24 cellular contexts compared by ENCODE assay signal in the genomic region with DNA sequence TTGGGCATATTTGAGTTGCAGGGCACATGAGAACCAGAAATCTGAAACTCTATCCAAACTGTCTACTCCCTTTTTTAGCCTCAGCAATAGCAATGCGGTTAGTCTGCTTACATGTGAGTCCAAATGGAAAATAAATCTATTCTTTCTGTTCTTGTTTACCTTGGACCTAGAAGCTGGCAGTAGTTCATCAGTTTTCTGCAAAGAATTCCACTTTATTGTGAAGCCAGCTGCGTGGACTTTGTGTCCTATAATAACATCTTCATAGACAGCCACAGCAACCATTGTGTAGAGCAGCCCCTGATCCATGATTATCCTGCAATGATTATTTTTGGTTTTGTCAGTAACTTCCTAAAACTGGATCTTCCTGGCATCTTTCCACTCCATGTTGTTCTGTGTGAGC.
DNase-seq lines count a peak whose midpoint lies in the region; ATAC-seq, FAIRE-seq and TF ChIP-seq lines count a peak whose summit lies in the region.
"Had no signal": no experiment of that assay in that cellular context is flagged by ENCODE, and none has a peak within 500 bp of the region (broad histone marks: within the 10 kb centered on the region; RNA-seq: fewer than 3 reads in every experiment).

No MANE protein-coding gene starts in this region.

- H3K36me3 Mint-ChIP-seq in astrocyte (ENCODE audit: low read depth, unreplicated experiment) = no peaks in the 10 kb centered on the region
- H3K36me3 Mint-ChIP-seq in GM23338 (ENCODE audit: low read depth) = peaks cover 7% of the 10 kb centered on the region
- H3K36me3 Mint-ChIP-seq: activated CD4-positive, alpha-beta memory T cell treated with anti-CD3 and anti-CD28 coated beads for 36 hours; stimulated activated effector memory CD8-positive, alpha-beta T cell treated with anti-CD3 and anti-CD28 coated beads, Interleukin-12 subunit alpha, Interleukin-12 subunit beta, amount 100 ng/mL, for 72 hours had no signal

- H3K9me3 ChIP-seq in astrocyte (ENCODE audit: insufficient read depth, low read depth, low read length) = no peaks in the 10 kb centered on the region
- no peaks in the 10 kb centered on the region for H3K9me3 ChIP-seq in hepatocyte (ENCODE audit: low read depth)
- no peaks in the 10 kb centered on the region for H3K9me3 ChIP-seq in mesenchymal stem cell (ENCODE audit: control insufficient read depth, low read length)
- H3K9me3 ChIP-seq: SK-N-SH, thoracic aorta had no signal

- no peak overlapping the region for H2BK12ac ChIP-seq in mesenchymal stem cell (ENCODE audit: low read length in 2 of 2)

- H2AFZ ChIP-seq in astrocyte (ENCODE audit: low read depth, low read length) (no peak overlapping the region), hepatocyte (no peak overlapping the region), GM23338 (no peak overlapping the region), mesenchymal stem cell (ENCODE audit: low read depth, low read length) (no peak overlapping the region)

- no peak overlapping the region for H2AK5ac ChIP-seq in mesenchymal stem cell (ENCODE audit: low read length, severe bottlenecking)

- H2BK5ac ChIP-seq in mesenchymal stem cell (ENCODE audit: low read depth, low read length, poor library complexity, severe bottlenecking) = no peak overlapping the region

- H3K36me3 ChIP-seq in astrocyte (ENCODE audit: insufficient read depth, low read length) (no peaks in the 10 kb centered on the region), hepatocyte (replicated peaks; ENCODE audit: insufficient read depth, low read depth) (no peaks in the 10 kb centered on the region), GM23338 (ENCODE audit: insufficient read depth) (no peaks in the 10 kb centered on the region), mesenchymal stem cell (ENCODE audit: control insufficient read depth in 1 of 2, insufficient read depth in 2 of 2, low read depth in 1 of 2, low read length in 2 of 2) (no peaks in the 10 kb centered on the region)
- H3K36me3 ChIP-seq: thoracic aorta had no signal

- FAIRE-seq in astrocyte (lab: Jason Lieb, UNC) = no peak
- FAIRE-seq: colon had no signal

- no peaks in the 10 kb centered on the region for H3K4me1 ChIP-seq in astrocyte (ENCODE audit: insufficient read depth, low read length)
- H3K4me1 ChIP-seq in hepatocyte (ENCODE audit: insufficient read depth) = no peaks in the 10 kb centered on the region
- no peaks in the 10 kb centered on the region for H3K4me1 ChIP-seq in GM23338 (ENCODE audit: insufficient read depth)
- no peaks in the 10 kb centered on the region for H3K4me1 ChIP-seq in mesenchymal stem cell (ENCODE audit: control insufficient read depth, insufficient read depth, low read depth, low read length)

- H3K4me2 ChIP-seq in astrocyte (ENCODE audit: low read length) (no peak overlapping the region), hepatocyte (no peak overlapping the region), GM23338 (no peak overlapping the region), mesenchymal stem cell (ENCODE audit: low read length, poor library complexity, severe bottlenecking) (no peak overlapping the region)
- H3K4me2 ChIP-seq: SK-N-SH had no signal

- H3K27ac Mint-ChIP-seq in astrocyte (ENCODE audit: unreplicated experiment) (no peak overlapping the region), GM23338 (no peak overlapping the region)
- H3K27ac Mint-ChIP-seq: activated CD4-positive, alpha-beta memory T cell treated with anti-CD3 and anti-CD28 coated beads for 36 hours; stimulated activated effector memory CD8-positive, alpha-beta T cell treated with anti-CD3 and anti-CD28 coated beads, Interleukin-12 subunit alpha, Interleukin-12 subunit beta, amount 100 ng/mL, for 72 hours; T-helper 2 cell treated with Interferon-gamma antibody and Interleukin-4, amounts not matched to agents 5 μg/mL and 100 μg/mL, for 36 hours; WTC11 had no signal

- H2BK15ac ChIP-seq in mesenchymal stem cell (ENCODE audit: low read depth, poor library complexity, severe bottlenecking) = no peak overlapping the region

- no peak overlapping the region for H3K14ac ChIP-seq in mesenchymal stem cell (ENCODE audit: low read length in 2 of 2)

- no peaks in the 10 kb centered on the region for H4K20me1 ChIP-seq in astrocyte (ENCODE audit: insufficient read depth, low read length)
- no peaks in the 10 kb centered on the region for H4K20me1 ChIP-seq in hepatocyte (ENCODE audit: insufficient read depth, poor library complexity, severe bottlenecking)
- no peaks in the 10 kb centered on the region for H4K20me1 ChIP-seq in GM23338 (replicated peaks; ENCODE audit: insufficient read depth)

- H3K79me2 ChIP-seq in astrocyte (ENCODE audit: insufficient read depth, low read length) (no peaks in the 10 kb centered on the region), hepatocyte (no peaks in the 10 kb centered on the region), GM23338 (replicated peaks; ENCODE audit: insufficient read depth) (no peaks in the 10 kb centered on the region)

- H3K79me1 ChIP-seq in mesenchymal stem cell (replicated peaks; ENCODE audit: low read length, poor library complexity, severe bottlenecking) = no peaks in the 10 kb centered on the region

- no peak overlapping the region for H3K27ac ChIP-seq in astrocyte (ENCODE audit: low read depth, low read length)
- H3K27ac ChIP-seq in hepatocyte = no peak overlapping the region
- no peak overlapping the region for H3K27ac ChIP-seq in GM23338 (ENCODE audit: low read depth)
- H3K27ac ChIP-seq in mesenchymal stem cell (ENCODE audit: low read length, poor library complexity, severe bottlenecking) = no peak overlapping the region
- H3K27ac ChIP-seq: HL-60, thoracic aorta had no signal

- H3K4me3 Mint-ChIP-seq in astrocyte (ENCODE audit: unreplicated experiment) = no peak overlapping the region
- no peak overlapping the region for H3K4me3 Mint-ChIP-seq in GM23338
- H3K4me3 Mint-ChIP-seq: activated CD4-positive, alpha-beta memory T cell treated with anti-CD3 and anti-CD28 coated beads for 36 hours; stimulated activated effector memory CD8-positive, alpha-beta T cell treated with anti-CD3 and anti-CD28 coated beads, Interleukin-12 subunit alpha, Interleukin-12 subunit beta, amount 100 ng/mL, for 72 hours; T-helper 2 cell treated with Interferon-gamma antibody and Interleukin-4, amounts not matched to agents 5 μg/mL and 100 μg/mL, for 36 hours; WTC11 had no signal

- H3K9me2 ChIP-seq in hepatocyte (replicated peaks; ENCODE audit: insufficient read depth) (no peaks in the 10 kb centered on the region), GM23338 (ENCODE audit: insufficient read depth) (peaks cover 7% of the 10 kb centered on the region; the same call in 1 of the 2 replicates)
- H3K9me2 ChIP-seq: SK-N-SH had no signal

- no peak overlapping the region for H4K8ac ChIP-seq in mesenchymal stem cell (ENCODE audit: low read length)

- TF ChIP-seq CTCF in astrocyte (IDR thresholded peaks at IDR 0.05; ENCODE audit: insufficient read depth, low read depth, low read length) (no peak), hepatocyte (IDR thresholded peaks at IDR 0.05; ENCODE audit: poor library complexity) (no peak), GM23338 (conservative IDR thresholded peaks at IDR 0.05; ENCODE audit: low read depth in 2 of 2) (no peak)

- H3K9ac ChIP-seq in astrocyte (ENCODE audit: low read length) (no peak overlapping the region), mesenchymal stem cell (ENCODE audit: low read length) (no peak overlapping the region)
- H3K9ac ChIP-seq: SK-N-SH had no signal

- H3K9me3 Mint-ChIP-seq in astrocyte (ENCODE audit: unreplicated experiment) (peaks cover 3% of the 10 kb centered on the region), GM23338 (peaks cover 6% of the 10 kb centered on the region; the same call in 2 of the 3 replicates)

- no peak overlapping the region for H3K4ac ChIP-seq in mesenchymal stem cell (ENCODE audit: low read depth in 1 of 2, low read length in 2 of 2)

- H3K4me3 ChIP-seq in astrocyte (ENCODE audit: insufficient read depth, low read depth, low read length) (no peak overlapping the region), hepatocyte (no peak overlapping the region), GM23338 (no peak overlapping the region), mesenchymal stem cell (ENCODE audit: insufficient read depth in 1 of 2, low read depth in 1 of 2, low read length in 2 of 2) (no peak overlapping the region)
- H3K4me3 ChIP-seq: thoracic aorta had no signal

- WGBS in hepatocyte (ENCODE audit: low lambda C conversion rate, missing lambda C conversion rate) = 70% methylated on average over 2 of the region's 2 CpGs
- 90% methylated on average over 2 of the region's 2 CpGs for WGBS in mesenchymal stem cell

- H3K18ac ChIP-seq in mesenchymal stem cell (ENCODE audit: low read depth in 1 of 2, low read length in 2 of 2) = no peak overlapping the region

- peak; percentile 80 for DNase-seq in COR-L47 (lab: John Stamatoyannopoulos, UW)
- DNase-seq in NCI-H1930 (lab: John Stamatoyannopoulos, UW) = peak; percentile 5 to 44
- peak; percentile 45 for DNase-seq in astrocyte (ENCODE audit: low read depth)
- DNase-seq in hepatocyte (ENCODE audit: low spot score) = peak; percentile 17
- DNase-seq in DMS114 treated with DMSO at 0.1 percent for 48 hours (lab: John Stamatoyannopoulos, UW; ENCODE audit: unreplicated experiment) = no peak
- DNase-seq in GM23338 (ENCODE audit: low spot score) = no peak
- no peak for DNase-seq in SIG-M5 treated with dmso at 0.1 percent for 504 hours (lab: John Stamatoyannopoulos, UW; ENCODE audit: unreplicated experiment)
- no peak for DNase-seq in mesenchymal stem cell
- DNase-seq: activated CD4-positive, alpha-beta memory T cell treated with anti-CD3 and anti-CD28 coated beads for 36 hours; activated naive CD4-positive, alpha-beta T cell treated with Interleukin-2 at 50 U/mL for 16 hours; aorta; DMS79; IMR-90; MM.1S; NCI-H2171; right cardiac atrium; SK-N-SH had no signal

- H4K91ac ChIP-seq in mesenchymal stem cell (ENCODE audit: low read length) = no peak overlapping the region

- no peaks in the 10 kb centered on the region for H3F3A ChIP-seq in GM23338 (replicated peaks; ENCODE audit: low read depth)

- no peaks in the 10 kb centered on the region for H3K27me3 ChIP-seq in astrocyte (ENCODE audit: insufficient read depth, low read length)
- no peaks in the 10 kb centered on the region for H3K27me3 ChIP-seq in hepatocyte
- H3K27me3 ChIP-seq in GM23338 (ENCODE audit: insufficient read depth) = no peaks in the 10 kb centered on the region
- no peaks in the 10 kb centered on the region for H3K27me3 ChIP-seq in mesenchymal stem cell (ENCODE audit: control insufficient read depth in 1 of 2, insufficient read depth in 1 of 2, low read length in 2 of 2)

- ATAC-seq in GM23338 = no peak
- ATAC-seq: Panc1; stimulated activated effector memory CD8-positive, alpha-beta T cell treated with anti-CD3 and anti-CD28 coated beads, Interleukin-12 subunit alpha, Interleukin-12 subunit beta, amount 100 ng/mL, for 72 hours; WTC11 had no signal

- H3K23ac ChIP-seq in mesenchymal stem cell (ENCODE audit: low read length in 2 of 2) = no peak overlapping the region

- no peak overlapping the region for H2BK120ac ChIP-seq in mesenchymal stem cell (ENCODE audit: low read depth, low read length)

- H3K4me1 Mint-ChIP-seq in astrocyte (ENCODE audit: low read depth, unreplicated experiment) = no peaks in the 10 kb centered on the region
- H3K4me1 Mint-ChIP-seq in GM23338 = no peaks in the 10 kb centered on the region
- H3K4me1 Mint-ChIP-seq: stimulated activated effector memory CD8-positive, alpha-beta T cell treated with anti-CD3 and anti-CD28 coated beads, Interleukin-12 subunit alpha, Interleukin-12 subunit beta, amount 100 ng/mL, for 72 hours; WTC11 had no signal

- no peaks in the 10 kb centered on the region for H3K27me3 Mint-ChIP-seq in astrocyte (ENCODE audit: low read depth, unreplicated experiment)
- peaks cover 5% of the 10 kb centered on the region for H3K27me3 Mint-ChIP-seq in GM23338 (ENCODE audit: insufficient read depth, low read depth, poor library complexity)
- H3K27me3 Mint-ChIP-seq: activated CD4-positive, alpha-beta memory T cell treated with anti-CD3 and anti-CD28 coated beads for 36 hours had no signal

Comparison
In these comparisons a context has a peak if more than half of its experiments do, and no peak if none do; other contexts are left out.
1. DNase-seq: peak in COR-L47 (single experiment), NCI-H1930 (2 of 2), astrocyte (single experiment) and hepatocyte (single experiment); none in DMS114 treated with DMSO at 0.1 percent for 48 hours (single experiment), GM23338 (single experiment), SIG-M5 treated with dmso at 0.1 percent for 504 hours (single experiment) and mesenchymal stem cell (single experiment).